ENCODE assay signal across 1 cellular context in genomic region chr10:87507879-87508278, GRCh38.
A peak's percentile ranks its signal among the peaks of the same experiment; 100 is the strongest.
TF ChIP-seq lines count a peak whose summit lies in the region.

No MANE protein-coding gene starts in this region.

TF ChIP-seq in K562, 482 proteins besides CTCF, POLR2A, EP300 and RAD21 (continued from another document):
- TF ChIP-seq ZBTB11 (CRISPR knock-in tag; IDR thresholded peaks at IDR 0.05) (no peak), TEAD2 (tag; IDR thresholded peaks at IDR 0.05) (no peak), ZFP30 (CRISPR knock-in tag; IDR thresholded peaks at IDR 0.05; ENCODE audit: borderline replicate concordance) (no peak), CEBPG (CRISPR knock-in tag; IDR thresholded peaks at IDR 0.05) (no peak; the same call in 1 of the 2 replicates), CEBPG (tag; conservative IDR thresholded peaks at IDR 0.05 in 1 of 2, IDR thresholded peaks at IDR 0.05 in 1 of 2) (peak; percentile 85 to 91), ATF7 (IDR thresholded peaks at IDR 0.05) (peak; percentile 20; the same call in 1 of the 2 replicates), GATA2 (CRISPR knock-in tag; IDR thresholded peaks at IDR 0.05) (no peak), GATAD2B (IDR thresholded peaks at IDR 0.05; ENCODE audit: borderline replicate concordance) (no peak), NR3C1 (CRISPR knock-in tag; IDR thresholded peaks at IDR 0.05) (no peak), ETS2 (tag; IDR thresholded peaks at IDR 0.05; ENCODE audit: borderline replicate concordance, poor library complexity, severe bottlenecking) (no peak), ZNF239 (CRISPR knock-in tag; IDR thresholded peaks at IDR 0.05) (no peak), ZNF75A (CRISPR knock-in tag; IDR thresholded peaks at IDR 0.05) (no peak), NCOA6 (IDR thresholded peaks at IDR 0.05) (no peak), NCOA2 (IDR thresholded peaks at IDR 0.05; ENCODE audit: partially characterized antibody in 2 of 2) (no peak), ZNF280A (IDR thresholded peaks at IDR 0.05; ENCODE audit: low read depth, partially characterized antibody) (no peak), ZNF695 (CRISPR knock-in tag; IDR thresholded peaks at IDR 0.05) (no peak), ATF1 (CRISPR knock-in tag; IDR thresholded peaks at IDR 0.05) (no peak), ATF1 (tag; IDR thresholded peaks at IDR 0.05) (no peak)
- TF ChIP-seq, protein P1, sequence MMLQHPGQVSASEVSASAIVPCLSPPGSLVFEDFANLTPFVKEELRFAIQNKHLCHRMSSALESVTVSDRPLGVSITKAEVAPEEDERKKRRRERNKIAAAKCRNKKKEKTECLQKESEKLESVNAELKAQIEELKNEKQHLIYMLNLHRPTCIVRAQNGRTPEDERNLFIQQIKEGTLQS (IDR thresholded peaks at IDR 0.05): peak; percentile 87
- TF ChIP-seq, protein P1 (CRISPR knock-in tag; conservative IDR thresholded peaks at IDR 0.05): no peak
- TF ChIP-seq, protein P2, sequence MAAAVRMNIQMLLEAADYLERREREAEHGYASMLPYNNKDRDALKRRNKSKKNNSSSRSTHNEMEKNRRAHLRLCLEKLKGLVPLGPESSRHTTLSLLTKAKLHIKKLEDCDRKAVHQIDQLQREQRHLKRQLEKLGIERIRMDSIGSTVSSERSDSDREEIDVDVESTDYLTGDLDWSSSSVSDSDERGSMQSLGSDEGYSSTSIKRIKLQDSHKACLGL (CRISPR knock-in tag; IDR thresholded peaks at IDR 0.05; ENCODE audit: borderline replicate concordance, poor library complexity, severe bottlenecking): no peak
- TF ChIP-seq, protein P3, sequence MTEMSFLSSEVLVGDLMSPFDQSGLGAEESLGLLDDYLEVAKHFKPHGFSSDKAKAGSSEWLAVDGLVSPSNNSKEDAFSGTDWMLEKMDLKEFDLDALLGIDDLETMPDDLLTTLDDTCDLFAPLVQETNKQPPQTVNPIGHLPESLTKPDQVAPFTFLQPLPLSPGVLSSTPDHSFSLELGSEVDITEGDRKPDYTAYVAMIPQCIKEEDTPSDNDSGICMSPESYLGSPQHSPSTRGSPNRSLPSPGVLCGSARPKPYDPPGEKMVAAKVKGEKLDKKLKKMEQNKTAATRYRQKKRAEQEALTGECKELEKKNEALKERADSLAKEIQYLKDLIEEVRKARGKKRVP (CRISPR knock-in tag; IDR thresholded peaks at IDR 0.05): 0 out of 2 replicates have a peak, but pooled peaks have one; percentile 18
